Comparison of ENCODE assay signal across 17 cellular contexts in the genomic region with DNA sequence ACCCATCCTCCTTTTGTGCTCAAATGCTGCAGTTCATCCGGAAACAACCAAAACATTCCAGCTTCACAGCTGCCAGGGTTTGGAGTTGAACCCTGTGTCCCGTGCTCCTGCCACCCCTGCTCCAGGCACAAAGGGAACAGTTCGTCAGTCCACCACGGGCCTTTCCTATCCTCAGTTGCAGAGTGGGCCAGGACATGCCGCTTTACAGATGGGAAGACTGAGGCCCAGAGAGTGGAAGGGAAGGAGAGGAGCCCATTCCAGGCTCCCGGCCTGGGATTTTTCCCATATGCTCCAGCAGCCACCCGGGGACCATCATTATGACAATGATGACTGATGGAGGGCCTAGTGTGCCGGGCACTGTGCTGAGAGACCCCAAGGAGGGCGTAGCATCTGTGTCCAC.
"Had no signal": no experiment of that assay in that cellular context is flagged by ENCODE, and none has a peak within 500 bp of the region (broad histone marks: within the 10 kb centered on the region; RNA-seq: fewer than 3 reads in every experiment).

No MANE protein-coding gene starts in this region.

- H3K27me3 Mint-ChIP-seq: activated CD4-positive, alpha-beta memory T cell treated with anti-CD3 and anti-CD28 coated beads, Interleukin-2, amount 10 ng/mL, durations not matched to agents 7 days and 5 days; activated CD8-positive, alpha-beta memory T cell treated with anti-CD3 and anti-CD28 coated beads, Interleukin-2, amount 10 ng/mL, durations not matched to agents 7 days and 5 days; activated naive CD8-positive, alpha-beta T cell treated with anti-CD3 and anti-CD28 coated beads, Interleukin-2, amount 50 U/mL, for 24 hours; activated T-helper 17 cell treated with anti-CD3 and anti-CD28 coated beads, Interleukin-2, amount 50 U/mL, for 72 hours; naive B cell; stimulated activated naive B cell treated with anti-CD40 and anti-IgM and Interleukin-4, amounts not matched to agents 10 μg/mL and 1 μg/mL and 100 μg/mL, for 72 hours had no signal

- H3K27me3 ChIP-seq: brain microvascular endothelial cell, pancreas, spleen had no signal

- H3K9me3 Mint-ChIP-seq: activated CD4-positive, alpha-beta memory T cell treated with anti-CD3 and anti-CD28 coated beads, Interleukin-2, amount 10 ng/mL, durations not matched to agents 7 days and 5 days; activated naive CD8-positive, alpha-beta T cell treated with anti-CD3 and anti-CD28 coated beads, Interleukin-2, amount 50 U/mL, for 24 hours; activated T-helper 17 cell treated with anti-CD3 and anti-CD28 coated beads, Interleukin-2, amount 50 U/mL, for 72 hours; naive B cell; neural progenitor cell; stimulated activated naive B cell treated with anti-CD40 and anti-IgM and Interleukin-4, amounts not matched to agents 10 μg/mL and 1 μg/mL and 100 μg/mL, for 72 hours; WTC11 had no signal

- H3K9me3 ChIP-seq: mucosa of descending colon, pancreas, spleen had no signal

- ATAC-seq: activated CD8-positive, alpha-beta memory T cell treated with anti-CD3 and anti-CD28 coated beads, Interleukin-2, amount 10 ng/mL, durations not matched to agents 7 days and 5 days; activated naive CD8-positive, alpha-beta T cell treated with anti-CD3 and anti-CD28 coated beads, Interleukin-2, amount 50 U/mL, for 24 hours; activated T-helper 17 cell treated with anti-CD3 and anti-CD28 coated beads, Interleukin-2, amount 50 U/mL, for 72 hours; left ventricle myocardium superior; mucosa of descending colon; pancreas; stimulated activated naive B cell treated with anti-CD40 and anti-IgM and Interleukin-4, amounts not matched to agents 10 μg/mL and 1 μg/mL and 100 μg/mL, for 72 hours; WTC11 had no signal

- H3K4me3 ChIP-seq: mucosa of descending colon, neural progenitor cell, pancreas, spleen had no signal

- H3K36me3 Mint-ChIP-seq: naive B cell, WTC11 had no signal

- H3K27ac ChIP-seq: brain microvascular endothelial cell, neural progenitor cell, spleen had no signal

- H3K4me3 Mint-ChIP-seq: activated CD4-positive, alpha-beta memory T cell treated with anti-CD3 and anti-CD28 coated beads, Interleukin-2, amount 10 ng/mL, durations not matched to agents 7 days and 5 days; activated CD8-positive, alpha-beta memory T cell treated with anti-CD3 and anti-CD28 coated beads, Interleukin-2, amount 10 ng/mL, durations not matched to agents 7 days and 5 days; activated naive CD8-positive, alpha-beta T cell treated with anti-CD3 and anti-CD28 coated beads, Interleukin-2, amount 50 U/mL, for 24 hours; activated T-helper 17 cell treated with anti-CD3 and anti-CD28 coated beads, Interleukin-2, amount 50 U/mL, for 72 hours; neural progenitor cell; stimulated activated naive B cell treated with anti-CD40 and anti-IgM and Interleukin-4, amounts not matched to agents 10 μg/mL and 1 μg/mL and 100 μg/mL, for 72 hours; WTC11 had no signal

- H3K4me2 ChIP-seq: neural progenitor cell had no signal

- H3K36me3 ChIP-seq: brain microvascular endothelial cell, neural progenitor cell, pancreas had no signal

- DNase-seq: activated CD4-positive, alpha-beta memory T cell treated with anti-CD3 and anti-CD28 coated beads, Interleukin-2, amount 10 ng/mL, durations not matched to agents 7 days and 5 days; activated CD4-positive, alpha-beta T cell treated with anti-CD3 and anti-CD28 coated beads for 4 hours; activated CD8-positive, alpha-beta memory T cell treated with anti-CD3 and anti-CD28 coated beads, Interleukin-2, amount 10 ng/mL, durations not matched to agents 7 days and 5 days; activated naive CD4-positive, alpha-beta T cell; activated naive CD8-positive, alpha-beta T cell treated with anti-CD3 and anti-CD28 coated beads, Interleukin-2, amount 50 U/mL, for 24 hours; anterior cingulate cortex; brain microvascular endothelial cell; cortex of kidney; left ventricle myocardium superior; mucosa of descending colon; naive B cell; pancreas; spleen; stimulated activated naive B cell treated with anti-CD40 and anti-IgM and Interleukin-4, amounts not matched to agents 10 μg/mL and 1 μg/mL and 100 μg/mL, for 72 hours had no signal

- H2AFZ ChIP-seq: neural progenitor cell had no signal

- H3K27ac Mint-ChIP-seq: activated CD4-positive, alpha-beta memory T cell treated with anti-CD3 and anti-CD28 coated beads, Interleukin-2, amount 10 ng/mL, durations not matched to agents 7 days and 5 days; activated CD8-positive, alpha-beta memory T cell treated with anti-CD3 and anti-CD28 coated beads, Interleukin-2, amount 10 ng/mL, durations not matched to agents 7 days and 5 days; activated naive CD8-positive, alpha-beta T cell treated with anti-CD3 and anti-CD28 coated beads, Interleukin-2, amount 50 U/mL, for 24 hours; activated T-helper 17 cell treated with anti-CD3 and anti-CD28 coated beads, Interleukin-2, amount 50 U/mL, for 72 hours; stimulated activated naive B cell treated with anti-CD40 and anti-IgM and Interleukin-4, amounts not matched to agents 10 μg/mL and 1 μg/mL and 100 μg/mL, for 72 hours; WTC11 had no signal
